12 cellular contexts compared by ENCODE assay signal in the genomic region with DNA sequence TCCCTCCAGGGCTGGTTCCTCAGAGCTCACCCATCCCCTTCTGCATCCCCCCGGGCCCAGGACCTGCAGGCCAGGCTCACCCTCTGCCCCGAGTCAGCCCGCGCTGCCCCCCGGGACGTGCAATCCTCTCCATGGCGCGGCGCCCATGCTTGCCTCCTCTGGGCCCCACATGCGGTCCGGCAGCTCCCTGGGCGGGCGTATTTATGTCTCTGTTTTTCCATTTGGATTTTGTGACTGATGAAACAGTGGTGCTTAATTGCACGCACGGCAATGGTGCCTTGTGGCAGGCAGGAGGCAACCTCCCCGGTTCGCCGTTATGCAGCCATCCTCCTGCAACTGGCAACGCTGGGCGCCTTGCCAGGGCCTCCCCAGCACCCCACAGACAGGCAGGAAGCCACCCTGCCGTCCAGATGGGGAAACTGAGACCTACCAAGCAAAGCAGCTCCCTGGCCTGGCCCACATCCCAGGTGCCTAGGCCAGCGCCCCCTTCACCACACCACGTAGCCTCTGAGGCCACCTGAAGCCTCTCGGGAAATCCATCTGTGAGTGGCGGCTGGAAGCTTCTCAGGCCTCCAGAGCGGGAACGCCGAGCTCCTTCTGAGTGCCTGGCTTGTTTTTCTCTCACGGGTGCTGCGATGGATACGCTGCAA. TPM values are rescaled to one million over a fixed set of nuclear protein-coding genes. Genes with fewer than 3 reads are reported as not detected.
A peak's percentile ranks its signal among the peaks of the same experiment; 100 is the strongest.
DNase-seq lines count a peak whose midpoint lies in the region; ATAC-seq, FAIRE-seq and TF ChIP-seq lines count a peak whose summit lies in the region.
"Had no signal": no experiment of that assay in that cellular context is flagged by ENCODE, and none has a peak within 500 bp of the region (broad histone marks: within the 10 kb centered on the region; RNA-seq: fewer than 3 reads in every experiment).

No MANE protein-coding gene starts in this region.

- peaks cover 4% of the 10 kb centered on the region in 2 donors for H3K27me3 Mint-ChIP-seq in CD4-positive, alpha-beta memory T cell
- no peaks in the 10 kb centered on the region for H3K27me3 Mint-ChIP-seq in natural killer cell treated with Interleukin-12 subunit alpha and Interleukin-12 subunit beta and Interleukin-15 and Interleukin-18, amount 100 ng/mL, for 72 hours
- peaks cover 20% of the 10 kb centered on the region for H3K27me3 Mint-ChIP-seq in activated CD4-positive, alpha-beta T cell treated with anti-CD3 and anti-CD28 coated beads, Interleukin-2, amount 10 ng/mL, durations not matched to agents 7 days and 5 days

- H4K20me1 ChIP-seq in K562 (replicated peaks; ENCODE audit: control insufficient read depth, insufficient read depth, low read length) = 0 out of 2 replicates have a peak, but pooled peaks cover 4% of the 10 kb centered on the region

- H2AFZ ChIP-seq in K562 (ENCODE audit: low read depth, low read length) = no peak overlapping the region

- H3K9ac ChIP-seq in K562 (ENCODE audit: insufficient read depth in 1 of 2, low read depth in 2 of 2, low read length in 2 of 2) = no peak overlapping the region

- H3K4me3 Mint-ChIP-seq in CD4-positive, alpha-beta memory T cell = peak overlapping the region in 7 of 8 donors; percentile 27 to 74 (median 54)
- H3K4me3 Mint-ChIP-seq in natural killer cell treated with Interleukin-12 subunit alpha and Interleukin-12 subunit beta and Interleukin-15 and Interleukin-18, amount 100 ng/mL, for 72 hours = peak overlapping the region; percentile 39
- no peak overlapping the region for H3K4me3 Mint-ChIP-seq in activated CD4-positive, alpha-beta T cell treated with anti-CD3 and anti-CD28 coated beads, Interleukin-2, amount 10 ng/mL, durations not matched to agents 7 days and 5 days

- H3K4me2 ChIP-seq in K562 (ENCODE audit: insufficient read depth, low read length) = no peak overlapping the region

- no peak for FAIRE-seq in K562 (lab: Jason Lieb, UNC)
- FAIRE-seq: keratinocyte had no signal

- in situ Hi-C loops in K562 (cut with MboI) = no loop called here

- POLR2A ChIA-PET in CD4-positive, alpha-beta memory T cell (lab: Charles Lee; ENCODE audit: partially characterized antibody) = no interaction called here
- POLR2A ChIA-PET in K562 (lab: Yijun Ruan, JAX) = interaction anchor here (1.4 kb wide), 1 partner anchor 9 kb away, joined by 3 read pairs; no protein-coding TSS in a partner anchor
- POLR2A ChIA-PET in activated CD4-positive, alpha-beta T cell treated with anti-CD3 and anti-CD28 coated beads, Interleukin-2, amount 10 ng/mL, durations not matched to agents 7 days and 5 days (lab: Charles Lee) = no interaction called here

- WGBS in K562 (ENCODE audit: insufficient coverage, low coverage, missing lambda C conversion rate) = 11% methylated on average over 27 of the region's 31 CpGs

- no peak for TF ChIP-seq RAD21 in K562 (CRISPR knock-in tag; conservative IDR thresholded peaks at IDR 0.05 in 1 of 2, IDR thresholded peaks at IDR 0.05 in 1 of 2)

- no TSS peak for BruUV-seq in K562 (replicated peaks; lab: Mats Ljungman, UMichigan)

- H3K36me3 Mint-ChIP-seq in CD4-positive, alpha-beta memory T cell = no peaks in the 10 kb centered on the region
- no peaks in the 10 kb centered on the region for H3K36me3 Mint-ChIP-seq in natural killer cell treated with Interleukin-12 subunit alpha and Interleukin-12 subunit beta and Interleukin-15 and Interleukin-18, amount 100 ng/mL, for 72 hours
- no peaks in the 10 kb centered on the region for H3K36me3 Mint-ChIP-seq in activated CD4-positive, alpha-beta T cell treated with anti-CD3 and anti-CD28 coated beads, Interleukin-2, amount 10 ng/mL, durations not matched to agents 7 days and 5 days (ENCODE audit: low read depth)

- H3K36me3 ChIP-seq in CD4-positive, alpha-beta memory T cell (ENCODE audit: insufficient read depth, low read length) = no peaks in the 10 kb centered on the region
- H3K36me3 ChIP-seq in K562 (ENCODE audit: control insufficient read depth, insufficient read depth, low read length) = no peaks in the 10 kb centered on the region
- H3K36me3 ChIP-seq: transverse colon had no signal

- no peak for TF ChIP-seq CTCF in K562 (IDR thresholded peaks at IDR 0.05 in 2 of 3, conservative IDR thresholded peaks at IDR 0.05 in 1 of 3; ENCODE audit: insufficient read depth in 2 of 3, low read depth in 1 of 3, low read length in 3 of 3)

- H3K79me2 ChIP-seq in K562 (ENCODE audit: control insufficient read depth, insufficient read depth, low read length) = no peaks in the 10 kb centered on the region

- no peak for TF ChIP-seq POLR2A in K562 (conservative IDR thresholded peaks at IDR 0.05)

- DNase-seq in AG20443 (ENCODE audit: low spot score) (peak; percentile 59), K562 (ENCODE audit: extremely low read depth in 1 of 4, low spot score in 3 of 4) (no peak), NCI-H1417 (lab: John Stamatoyannopoulos, UW) (no peak), MV-4-11 (lab: John Stamatoyannopoulos, UW) (no peak)
- DNase-seq in CD4-positive, alpha-beta memory T cell = no peak
- DNase-seq in natural killer cell treated with Interleukin-12 subunit alpha and Interleukin-12 subunit beta and Interleukin-15 and Interleukin-18, amount 100 ng/mL, for 72 hours (ENCODE audit: low spot score) = no peak
- DNase-seq in activated CD4-positive, alpha-beta T cell treated with anti-CD3 and anti-CD28 coated beads, Interleukin-2, amount 10 ng/mL, durations not matched to agents 7 days and 5 days = no peak
- DNase-seq: transverse colon had no signal

- H3K9me1 ChIP-seq in K562 (ENCODE audit: control insufficient read depth, insufficient read depth, low read length) = no peaks in the 10 kb centered on the region

- no peak for ATAC-seq in K562
- ATAC-seq in natural killer cell treated with Interleukin-12 subunit alpha and Interleukin-12 subunit beta and Interleukin-15 and Interleukin-18, amount 100 ng/mL, for 72 hours = no peak
- ATAC-seq in HG03442 (IDR thresholded peaks at IDR 0.05; ENCODE audit: unreplicated experiment) = no peak

- no peak overlapping the region for H3K27ac ChIP-seq in CD4-positive, alpha-beta memory T cell (ENCODE audit: low read depth, low read length)
- no peak overlapping the region for H3K27ac ChIP-seq in K562 (ENCODE audit: extremely low read depth, low read depth, low read length)
- H3K27ac ChIP-seq: transverse colon had no signal

- peaks cover 9% of the 10 kb centered on the region for H3K4me1 ChIP-seq in CD4-positive, alpha-beta memory T cell (ENCODE audit: insufficient read depth, low read length)
- H3K4me1 ChIP-seq in K562 (replicated peaks in 1 of 2; ENCODE audit: control insufficient read depth in 2 of 2, insufficient read depth in 2 of 2, low read length in 2 of 2) = peaks cover 0 to 40% of the 10 kb centered on the region in 2 experiments; a peak in 2 of 5 replicates

- H3K27me3 ChIP-seq in CD4-positive, alpha-beta memory T cell (ENCODE audit: insufficient read depth, low read length) = peaks cover 7% of the 10 kb centered on the region
- H3K27me3 ChIP-seq in K562 (ENCODE audit: control insufficient read depth in 2 of 2, insufficient read depth in 2 of 2, low read length in 2 of 2) = peaks cover 20 to 72% of the 10 kb centered on the region in 2 experiments; a peak in 4 of 5 replicates

- no peak overlapping the region for H3K4me3 ChIP-seq in CD4-positive, alpha-beta memory T cell (ENCODE audit: low read length in 2 of 2)
- no peak overlapping the region for H3K4me3 ChIP-seq in K562

- no peak for TF ChIP-seq EP300 in K562 (IDR thresholded peaks at IDR 0.05; ENCODE audit: low read length)

- peak overlapping the region in 1 of 7 donors; percentile 19 for H3K27ac Mint-ChIP-seq in CD4-positive, alpha-beta memory T cell
- no peak overlapping the region for H3K27ac Mint-ChIP-seq in natural killer cell treated with Interleukin-12 subunit alpha and Interleukin-12 subunit beta and Interleukin-15 and Interleukin-18, amount 100 ng/mL, for 72 hours
- H3K27ac Mint-ChIP-seq in activated CD4-positive, alpha-beta T cell treated with anti-CD3 and anti-CD28 coated beads, Interleukin-2, amount 10 ng/mL, durations not matched to agents 7 days and 5 days = no peak overlapping the region

- peaks cover 2 to 11% (median 8%) of the 10 kb centered on the region in 4 donors for H3K4me1 Mint-ChIP-seq in CD4-positive, alpha-beta memory T cell
- H3K4me1 Mint-ChIP-seq in natural killer cell treated with Interleukin-12 subunit alpha and Interleukin-12 subunit beta and Interleukin-15 and Interleukin-18, amount 100 ng/mL, for 72 hours (ENCODE audit: low read depth in 2 of 2) = peaks cover 0 to 12% of the 10 kb centered on the region in 2 donors
- H3K4me1 Mint-ChIP-seq in activated CD4-positive, alpha-beta T cell treated with anti-CD3 and anti-CD28 coated beads, Interleukin-2, amount 10 ng/mL, durations not matched to agents 7 days and 5 days = peaks cover 4% of the 10 kb centered on the region

- H3K9me3 ChIP-seq in CD4-positive, alpha-beta memory T cell (ENCODE audit: control insufficient read depth in 1 of 2, low read length in 2 of 2) = no peaks in the 10 kb centered on the region
- no peaks in the 10 kb centered on the region for H3K9me3 ChIP-seq in K562 (replicated peaks; ENCODE audit: control insufficient read depth, insufficient read depth, low read depth, low read length)
- H3K9me3 ChIP-seq: transverse colon had no signal

- intact Hi-C loops in CD4-positive, alpha-beta memory T cell (cut with micrococcal nuclease) = no loop called here
- intact Hi-C loops in K562 (cut with micrococcal nuclease) = no loop called here

- H3K9me3 Mint-ChIP-seq in CD4-positive, alpha-beta memory T cell = no peaks in the 10 kb centered on the region
- no peaks in the 10 kb centered on the region for H3K9me3 Mint-ChIP-seq in natural killer cell treated with Interleukin-12 subunit alpha and Interleukin-12 subunit beta and Interleukin-15 and Interleukin-18, amount 100 ng/mL, for 72 hours
- no peaks in the 10 kb centered on the region for H3K9me3 Mint-ChIP-seq in activated CD4-positive, alpha-beta T cell treated with anti-CD3 and anti-CD28 coated beads, Interleukin-2, amount 10 ng/mL, durations not matched to agents 7 days and 5 days

- CTCF ChIA-PET in CD4-positive, alpha-beta memory T cell (lab: Charles Lee; ENCODE audit: partially characterized antibody) = no interaction called here
- CTCF ChIA-PET in K562 (lab: Yijun Ruan, JAX; ENCODE audit: low intra/inter-chr PET ratio) = no interaction called here
- CTCF ChIA-PET in activated CD4-positive, alpha-beta T cell treated with anti-CD3 and anti-CD28 coated beads, Interleukin-2, amount 10 ng/mL, durations not matched to agents 7 days and 5 days (lab: Charles Lee) = no interaction called here

RNA-seq across cellular contexts. Expression of a gene that starts 58.5 kb away (rescaled TPM):
- not detected for total RNA-seq in CD4-positive, alpha-beta memory T cell
- polyA plus RNA-seq in CD4-positive, alpha-beta memory T cell = not detected
- not detected in 2 replicates for total RNA-seq in K562 (2011; cell fraction: chromatin; rRNA removed; ENCODE audit: low replicate concordance)
- total RNA-seq in K562 (2011; cell fraction: nucleolus; rRNA removed) = not detected in 2 replicates
- total RNA-seq in K562 (2011; cell fraction: nucleoplasm; rRNA removed) = not detected in 2 replicates
- total RNA-seq in K562 (2014; rRNA removed) = not detected in 2 replicates
- not detected in 2 replicates for total RNA-seq in K562 (2014; rRNA removed; fragmentation: Illumina TruSeq; extraction: Trizol)
- not detected in 2 replicates for total RNA-seq in K562 (2015; rRNA removed; fragmentation: Illumina TruSeq; extraction: Trizol)
- total RNA-seq in K562 (2021) = not detected in 2 replicates
- not detected in 2 replicates for polyA plus RNA-seq in K562 (2011; rRNA removed)
- not detected in 2 replicates for polyA plus RNA-seq in K562 (2011; cell fraction: cytosol; rRNA removed)
- not detected in 2 replicates for polyA plus RNA-seq in K562 (2011; cell fraction: nucleus; rRNA removed)
- not detected in 2 replicates for polyA plus RNA-seq in K562 (2012)
- not detected in 2 replicates for polyA plus RNA-seq in K562 (2014; fragmentation: Illumina TruSeq; extraction: Trizol)
- not detected for polyA plus RNA-seq in K562 (2014; fragmentation: Nextera tagmentation; extraction: Ambion mirVana)
- polyA plus RNA-seq in K562 (2014; rRNA removed) = not detected in 2 replicates
- polyA minus RNA-seq in K562 (2011; rRNA and poly(A)+ RNA removed) = not detected in 2 replicates
- polyA minus RNA-seq in K562 (2011; cell fraction: cytosol; rRNA and poly(A)+ RNA removed) = not detected in 2 replicates
- not detected in 2 replicates for polyA minus RNA-seq in K562 (2011; cell fraction: nucleus; rRNA and poly(A)+ RNA removed)
- not detected for total RNA-seq in natural killer cell treated with Interleukin-12 subunit alpha and Interleukin-12 subunit beta and Interleukin-15 and Interleukin-18, amount 100 ng/mL, for 72 hours
- total RNA-seq in activated CD4-positive, alpha-beta T cell treated with anti-CD3 and anti-CD28 coated beads, Interleukin-2, amount 10 ng/mL, durations not matched to agents 7 days and 5 days = not detected
- total RNA-seq: activated CD8-positive, alpha-beta memory T cell treated with anti-CD3 and anti-CD28 coated beads for 36 hours; skeletal muscle tissue; transverse colon had no signal
- polyA plus RNA-seq: keratinocyte had no signal
